ENCODE assay signal across 20 cellular contexts in genomic region chr14:46147486-46147885, GRCh38.
"Had no signal": no experiment of that assay in that cellular context is flagged by ENCODE, and none has a peak within 500 bp of the region (broad histone marks: within the 10 kb centered on the region; RNA-seq: fewer than 3 reads in every experiment).

No MANE protein-coding gene starts in this region.

- DNase-seq: naive thymus-derived CD8-positive, alpha-beta T cell; nephron progenitor cell; nucleus accumbens; pancreas; posterior cingulate gyrus; psoas muscle; right cardiac atrium; right lobe of liver; sigmoid colon; small intestine; stimulated activated CD4-positive, alpha-beta T cell treated with anti-CD3 and anti-CD28 coated beads, Interleukin-15, amount 100 ng/mL, for 24 hours; stimulated activated CD4-positive, alpha-beta T cell treated with anti-CD3 and anti-CD28 coated beads, Interleukin-2, amount 100 ng/mL, for 24 hours; stimulated activated CD4-positive, alpha-beta T cell treated with anti-CD3 and anti-CD28 coated beads, Interleukin-2, amount 100 ng/mL, for 48 hours; stimulated activated CD4-positive, alpha-beta T cell treated with anti-CD3 and anti-CD28 coated beads, Interleukin-4, amount 100 ng/mL, for 24 hours; stimulated activated naive B cell treated with anti-CD40 and anti-IgM and Interleukin-4, amounts not matched to agents 10 μg/mL and 1 μg/mL and 100 μg/mL, for 72 hours; stimulated activated naive CD4-positive, alpha-beta T cell treated with Interleukin-2 at 50 U/mL for 16 hours; stomach; thyroid gland; trophoblast cell; upper lobe of left lung had no signal
